ENCODE assay signal across 8 cellular contexts in genomic region chrX:119690921-119691716, GRCh38. TPM values are rescaled to one million over a fixed set of nuclear protein-coding genes. Genes with fewer than 3 reads are reported as not detected.
DNase-seq lines count a peak whose midpoint lies in the region; ATAC-seq, FAIRE-seq and TF ChIP-seq lines count a peak whose summit lies in the region.

No MANE protein-coding gene starts in this region.

- FAIRE-seq in RCC 7860 (lab: Jason Lieb, UNC) = no peak

- H3K27me3 Mint-ChIP-seq in natural killer cell (ENCODE audit: low read depth in 2 of 2) = no peaks in the 10 kb centered on the region

- H3K4me1 Mint-ChIP-seq in natural killer cell = peaks cover 48 to 69% of the 10 kb centered on the region in 2 donors

- intact Hi-C loops in natural killer cell (cut with micrococcal nuclease) = loop anchor here (1.0 to 5.0 kb wide), 2 partner anchors 9 to 44 kb away; no protein-coding TSS in a partner anchor

- no peaks in the 10 kb centered on the region for H3K36me3 Mint-ChIP-seq in natural killer cell

- no peaks in the 10 kb centered on the region for H3K9me3 Mint-ChIP-seq in natural killer cell

- TF ChIP-seq CTCF in natural killer cell (IDR thresholded peaks at IDR 0.05) = no peak

- DNase-seq in GM03348 (ENCODE audit: low spot score) (peak; percentile 36), natural killer cell (no peak), DMS79 treated with DMSO at 0.1 percent for 48 hours (lab: John Stamatoyannopoulos, UW) (no peak), RCC 7860 (ENCODE audit: low spot score) (no peak), NCI-H187 treated with DMSO at 0.1 percent for 48 hours (lab: John Stamatoyannopoulos, UW) (no peak), pons (ENCODE audit: low spot score) (no peak)
- DNase-seq in activated naive CD8-positive, alpha-beta T cell treated with anti-CD3 and anti-CD28 coated beads, Interleukin-2, amount 50 U/mL, for 16 hours (ENCODE audit: low read depth, low spot score) = peak; percentile 33

- no peak for ATAC-seq in natural killer cell

- H3K27ac Mint-ChIP-seq in natural killer cell = peak overlapping the region; percentile 96 to 98

- peak overlapping the region; percentile 95 for H3K4me3 Mint-ChIP-seq in natural killer cell

TF ChIP-seq in PFSK-1, 5 proteins besides CTCF, POLR2A, EP300 and RAD21:
- no peak for TF ChIP-seq TAF1 (IDR thresholded peaks at IDR 0.05; ENCODE audit: borderline replicate concordance, insufficient read depth, low read length)
- 0 out of 2 replicates have a peak, but pooled peaks have one; percentile 30 for TF ChIP-seq SIN3A (IDR thresholded peaks at IDR 0.05; ENCODE audit: borderline replicate concordance, insufficient read depth, low read length)

RNA-seq across cellular contexts. Expression of gene SEPTIN6, which starts 1.8 kb away (rescaled TPM):
- 99.3 TPM for polyA plus RNA-seq in PFSK-1 (2012; ENCODE audit: insufficient read length, low read depth)
- 100 to 1,000 TPM; 138 to 202 (median 158) TPM for total RNA-seq in natural killer cell

Comparison
In these comparisons a context has a peak if more than half of its experiments do, and no peak if none do; other contexts are left out.
1. DNase-seq: peak in GM03348 (single experiment) and activated naive CD8-positive, alpha-beta T cell treated with anti-CD3 and anti-CD28 coated beads, Interleukin-2, amount 50 U/mL, for 16 hours (single experiment); none in natural killer cell (single experiment), DMS79 treated with DMSO at 0.1 percent for 48 hours (single experiment), RCC 7860 (single experiment), NCI-H187 treated with DMSO at 0.1 percent for 48 hours (single experiment) and pons (single experiment).